Comparison of ENCODE assay signal across 34 cellular contexts in the genomic region with DNA sequence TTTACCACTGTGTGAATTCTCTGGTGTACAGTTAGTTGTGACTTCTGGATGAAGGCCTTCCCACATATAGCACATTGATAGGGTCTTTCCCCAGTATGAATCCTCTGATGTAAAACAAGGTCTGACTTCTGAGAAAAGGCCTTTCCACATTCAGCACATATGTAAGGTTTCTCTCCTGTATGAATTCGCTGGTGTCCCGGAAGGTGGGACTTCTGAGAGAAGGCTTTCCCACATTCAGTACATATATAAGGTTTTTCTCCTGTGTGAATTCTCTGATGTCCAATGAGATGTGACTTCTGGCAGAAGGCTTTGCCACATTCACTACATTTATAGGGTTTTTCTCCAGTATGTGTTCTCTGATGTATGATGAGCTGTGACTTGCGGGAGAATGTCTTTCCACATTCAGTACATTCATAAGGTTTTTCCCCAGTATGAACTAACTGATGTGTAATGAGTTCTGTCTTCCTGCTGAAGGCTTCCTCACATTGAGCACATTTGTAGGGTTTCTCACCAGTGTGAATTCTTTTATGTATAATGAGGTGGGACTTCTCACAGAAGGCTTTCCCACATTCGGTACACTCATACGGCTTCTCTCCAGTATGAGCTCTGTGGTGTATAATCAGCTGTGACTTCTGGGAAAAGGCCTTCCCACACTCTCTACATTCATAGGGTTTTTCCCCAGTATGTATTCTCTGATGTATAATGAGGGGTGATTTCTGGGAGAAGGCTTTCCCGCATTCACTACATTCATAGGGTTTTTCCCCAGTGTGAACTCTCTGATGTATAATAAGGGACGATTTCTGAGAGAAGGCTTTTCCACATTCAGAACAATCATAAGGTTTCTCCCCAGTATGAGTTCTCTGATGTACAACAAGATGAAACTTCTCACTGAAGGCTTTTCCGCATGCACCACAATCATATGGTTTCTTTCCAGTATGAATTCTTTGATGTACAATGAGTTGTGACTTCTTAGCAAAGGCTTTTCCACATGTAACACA. TPM values are rescaled to one million over a fixed set of nuclear protein-coding genes. Genes with fewer than 3 reads are reported as not detected.
DNase-seq lines count a peak whose midpoint lies in the region; ATAC-seq and TF ChIP-seq lines count a peak whose summit lies in the region.
"Had no signal": no experiment of that assay in that cellular context is flagged by ENCODE, and none has a peak within 500 bp of the region (broad histone marks: within the 10 kb centered on the region; RNA-seq: fewer than 3 reads in every experiment).

No MANE protein-coding gene starts in this region.

- H3K9me3 Mint-ChIP-seq in osteocyte (ENCODE audit: unreplicated experiment) = peaks cover 73% of the 10 kb centered on the region

- H3K4me1 Mint-ChIP-seq in osteocyte (ENCODE audit: unreplicated experiment) = no peaks in the 10 kb centered on the region
- H3K4me1 Mint-ChIP-seq: activated naive CD8-positive, alpha-beta T cell treated with anti-CD3 and anti-CD28 coated beads, Interleukin-2, amount 50 U/mL, for 24 hours had no signal

- no peak overlapping the region for H3K27ac ChIP-seq in HUES64 (ENCODE audit: low read depth, low read length)
- no peak overlapping the region for H3K27ac ChIP-seq in muscle layer of colon (ENCODE audit: low read depth, low read length)
- H3K27ac ChIP-seq: BLaER1 treated with 17β-estradiol and CSF1 and Interleukin-3, amounts not matched to agents 10 nM and 100 nM; lower lobe of right lung; ovary; Peyer's patch; skin epidermis had no signal

- ATAC-seq in HG03565 (IDR thresholded peaks at IDR 0.05; ENCODE audit: unreplicated experiment) = no peak
- ATAC-seq: activated naive CD8-positive, alpha-beta T cell treated with anti-CD3 and anti-CD28 coated beads, Interleukin-2, amount 50 U/mL, for 24 hours; activated T-cell treated with anti-CD3 and anti-CD28 coated beads, Interleukin-2, amount 50 U/mL, for 72 hours; effector memory CD8-positive, alpha-beta T cell; lower lobe of right lung; mucosa of descending colon had no signal

- H3K36me3 ChIP-seq in HUES64 (ENCODE audit: insufficient read depth, low read length) = peaks cover 65% of the 10 kb centered on the region
- peaks cover 32% of the 10 kb centered on the region for H3K36me3 ChIP-seq in muscle layer of colon (ENCODE audit: insufficient read depth, low read length)
- H3K36me3 ChIP-seq: lower lobe of right lung had no signal

- no peak overlapping the region for H3K27ac Mint-ChIP-seq in osteocyte (ENCODE audit: unreplicated experiment)
- H3K27ac Mint-ChIP-seq: activated naive CD8-positive, alpha-beta T cell treated with anti-CD3 and anti-CD28 coated beads, Interleukin-2, amount 50 U/mL, for 24 hours; activated T-cell treated with anti-CD3 and anti-CD28 coated beads, Interleukin-2, amount 50 U/mL, for 72 hours; effector memory CD8-positive, alpha-beta T cell had no signal

- peak; percentile 3 for DNase-seq in ELR (ENCODE audit: low read depth)
- peak; percentile 2 for DNase-seq in choroid plexus epithelial cell (ENCODE audit: low read depth)
- no peak for DNase-seq in superior temporal gyrus (ENCODE audit: extremely low spot score)
- no peak for DNase-seq in osteocyte (ENCODE audit: extremely low spot score, unreplicated experiment)
- DNase-seq: activated CD4-positive, alpha-beta T cell treated with anti-CD3 and anti-CD28 coated beads, Interleukin-2, amount 50 U/mL, for 48 hours; activated CD4-positive, CD25-positive, alpha-beta regulatory T cell treated with anti-CD3 and anti-CD28 coated beads, Interleukin-2, amount 50 U/mL, for 72 hours; activated naive CD4-positive, alpha-beta T cell; activated naive CD8-positive, alpha-beta T cell treated with anti-CD3 and anti-CD28 coated beads, Interleukin-2, amount 50 U/mL, for 24 hours; activated T-cell treated with anti-CD3 and anti-CD28 coated beads, Interleukin-2, amount 50 U/mL, for 72 hours; central memory CD4-positive, alpha-beta T cell; DMS79; effector memory CD8-positive, alpha-beta T cell; foreskin fibroblast; GF-D8; GOT3; head of caudate nucleus; lower lobe of right lung; mucosa of descending colon; NCI-H1092 treated with DMSO at 0.1 percent for 48 hours; NCI-H1694 treated with DMSO at 0.1 percent for 48 hours; NCI-H446 treated with DMSO at 0.1 percent for 48 hours; NCI-H774; ovary; Peyer's patch; SHP77; stimulated activated naive CD4-positive, alpha-beta T cell had no signal

- H3K27me3 ChIP-seq in HUES64 (ENCODE audit: insufficient read depth, low read length) (no peaks in the 10 kb centered on the region), muscle layer of colon (ENCODE audit: control insufficient read depth in 1 of 2, insufficient read depth in 2 of 2, low read length in 2 of 2) (no peaks in the 10 kb centered on the region)
- H3K27me3 ChIP-seq: BLaER1 treated with 17β-estradiol and CSF1 and Interleukin-3, amounts not matched to agents 10 nM and 100 nM; ovary; Peyer's patch had no signal

- no peaks in the 10 kb centered on the region for H3K27me3 Mint-ChIP-seq in osteocyte (ENCODE audit: unreplicated experiment)
- H3K27me3 Mint-ChIP-seq: activated naive CD8-positive, alpha-beta T cell treated with anti-CD3 and anti-CD28 coated beads, Interleukin-2, amount 50 U/mL, for 24 hours had no signal

- H3K9ac ChIP-seq in HUES64 (ENCODE audit: low read depth, low read length) = no peak overlapping the region
- no peak overlapping the region for H3K9ac ChIP-seq in muscle layer of colon (ENCODE audit: low read length)
- H3K9ac ChIP-seq: BLaER1 treated with 17β-estradiol and CSF1 and Interleukin-3, amounts not matched to agents 10 nM and 100 nM had no signal

- peak overlapping the region; percentile 25; the same call in 1 of the 2 replicates for H3K4me3 ChIP-seq in HUES64 (ENCODE audit: low read length)
- no peak overlapping the region for H3K4me3 ChIP-seq in choroid plexus epithelial cell (ENCODE audit: low read depth, low read length)
- peak overlapping the region; percentile 0 to 24 for H3K4me3 ChIP-seq in muscle layer of colon (ENCODE audit: low read depth in 1 of 2, low read length in 2 of 2)
- H3K4me3 ChIP-seq: lower lobe of right lung, mucosa of descending colon, ovary, Peyer's patch, skin epidermis had no signal

- peaks cover 50% of the 10 kb centered on the region for H3K36me3 Mint-ChIP-seq in osteocyte (ENCODE audit: unreplicated experiment)

- TF ChIP-seq CTCF in choroid plexus epithelial cell (conservative IDR thresholded peaks at IDR 0.05; ENCODE audit: low read depth, low read length) (no peak), osteocyte (IDR thresholded peaks at IDR 0.05) (no peak)

- no peak overlapping the region for H3K4me3 Mint-ChIP-seq in osteocyte (ENCODE audit: unreplicated experiment)
- H3K4me3 Mint-ChIP-seq: activated naive CD8-positive, alpha-beta T cell treated with anti-CD3 and anti-CD28 coated beads, Interleukin-2, amount 50 U/mL, for 24 hours; activated T-cell treated with anti-CD3 and anti-CD28 coated beads, Interleukin-2, amount 50 U/mL, for 72 hours; effector memory CD8-positive, alpha-beta T cell had no signal

- WGBS in HUES64 = 100% methylated on average over 3 of the region's 8 CpGs

- H3K4me1 ChIP-seq in HUES64 (ENCODE audit: insufficient read depth, low read length) (no peaks in the 10 kb centered on the region), muscle layer of colon (ENCODE audit: insufficient read depth, low read length) (no peaks in the 10 kb centered on the region)
- H3K4me1 ChIP-seq: BLaER1 treated with 17β-estradiol and CSF1 and Interleukin-3, amounts not matched to agents 10 nM and 100 nM; lower lobe of right lung; Peyer's patch had no signal

- H3K9me3 ChIP-seq in HUES64 (ENCODE audit: insufficient read depth, low read depth, low read length) = peaks cover 100% of the 10 kb centered on the region
- peaks cover 75% of the 10 kb centered on the region for H3K9me3 ChIP-seq in muscle layer of colon (ENCODE audit: low read length)

RNA-seq across cellular contexts. Expression of a gene that starts 9.1 kb away (rescaled TPM):
- polyA plus RNA-seq in HUES64 (2013, experiment 1 of 2) = 13.4 TPM
- polyA plus RNA-seq in HUES64 (2013, experiment 2 of 2) = 14.8 TPM
- 7.7 and 8.7 TPM in 2 replicates for total RNA-seq in osteocyte

RNA-seq across cellular contexts. Expression of a gene that starts 49.4 kb away (rescaled TPM):
- polyA plus RNA-seq in HUES64 (2013, experiment 1 of 2) = not detected
- polyA plus RNA-seq in HUES64 (2013, experiment 2 of 2) = not detected
- not detected in 2 replicates for total RNA-seq in osteocyte
- total RNA-seq: kidney epithelial cell, ovary, temporal lobe had no signal
- polyA plus RNA-seq: neural cell had no signal

Comparison
In these comparisons a context has a peak if more than half of its experiments do, and no peak if none do; other contexts are left out.
1. DNase-seq: peak in ELR (single experiment) and choroid plexus epithelial cell (single experiment); none in superior temporal gyrus (single experiment) and osteocyte (single experiment).